ENCODE assay signal across 26 cellular contexts in genomic region chr5:73339711-73340110, GRCh38.
"Had no signal": no experiment of that assay in that cellular context is flagged by ENCODE, and none has a peak within 500 bp of the region (broad histone marks: within the 10 kb centered on the region; RNA-seq: fewer than 3 reads in every experiment).

No MANE protein-coding gene starts in this region.

- DNase-seq: dermis blood vessel endothelial cell; effector memory CD4-positive, alpha-beta T cell; erythroblast; esophagus squamous epithelium; foreskin melanocyte; glutamatergic neuron; heart right ventricle; hippocampal formation; kidney glomerular epithelial cell; left ventricle myocardium superior; natural killer cell; right lobe of liver; small intestine; stimulated activated CD4-positive, alpha-beta T cell treated with anti-CD3 and anti-CD28 coated beads, Interleukin-15, amount 100 ng/mL, for 24 hours; stimulated activated CD4-positive, alpha-beta T cell treated with anti-CD3 and anti-CD28 coated beads, Interleukin-2, amount 100 ng/mL, for 48 hours; stimulated activated naive CD4-positive, alpha-beta T cell; stimulated activated naive CD8-positive, alpha-beta T cell treated with anti-CD3 and anti-CD28 coated beads, Interleukin-15, amount 100 ng/mL, for 72 hours; thyroid gland; trophoblast cell had no signal

- H3K36me3 ChIP-seq: esophagus squamous epithelium, heart right ventricle, right lobe of liver, suprapubic skin, thyroid gland, vagina had no signal

- H3K36me3 Mint-ChIP-seq: memory B cell, natural killer cell had no signal

- H3K4me3 ChIP-seq: coronary artery, esophagus squamous epithelium, heart right ventricle, lung, right lobe of liver, suprapubic skin, thyroid gland, vagina had no signal

- H3K4me3 Mint-ChIP-seq: memory B cell; natural killer cell; stimulated activated naive CD8-positive, alpha-beta T cell treated with anti-CD3 and anti-CD28 coated beads, Interleukin-15, amount 100 ng/mL, for 72 hours had no signal

- H3K4me1 ChIP-seq: parathyroid adenoma, right lobe of liver, suprapubic skin, thyroid gland, vagina had no signal

- H2AFZ ChIP-seq: parathyroid adenoma had no signal

- H3K9ac ChIP-seq: parathyroid adenoma had no signal

- H3K79me2 ChIP-seq: parathyroid adenoma had no signal

- H3K9me3 Mint-ChIP-seq: natural killer cell had no signal

- H3K27ac ChIP-seq: heart right ventricle, parathyroid adenoma, right lobe of liver, suprapubic skin, thyroid gland, vagina had no signal

- H3K27ac Mint-ChIP-seq: memory B cell; natural killer cell; progenitor cell of endocrine pancreas; stimulated activated naive CD8-positive, alpha-beta T cell treated with anti-CD3 and anti-CD28 coated beads, Interleukin-15, amount 100 ng/mL, for 72 hours had no signal

- H3K27me3 ChIP-seq: vagina had no signal

- H3K4me1 Mint-ChIP-seq: memory B cell; natural killer cell; stimulated activated naive CD8-positive, alpha-beta T cell treated with anti-CD3 and anti-CD28 coated beads, Interleukin-15, amount 100 ng/mL, for 72 hours had no signal

- H3K9me3 ChIP-seq: esophagus squamous epithelium, right lobe of liver, suprapubic skin, thyroid gland, vagina had no signal

- ATAC-seq: heart right ventricle; left ventricle myocardium superior; natural killer cell; right lobe of liver; stimulated activated naive CD8-positive, alpha-beta T cell treated with anti-CD3 and anti-CD28 coated beads, Interleukin-15, amount 100 ng/mL, for 72 hours had no signal
